1 cellular context compared by ENCODE assay signal in genomic region chr1:236524142-236524891, GRCh38.
A peak's percentile ranks its signal among the peaks of the same experiment; 100 is the strongest.
TF ChIP-seq lines count a peak whose summit lies in the region.

No MANE protein-coding gene starts in this region.

TF ChIP-seq in SK-N-SH, 30 proteins besides CTCF, POLR2A, EP300 and RAD21 (continued from another document):
- TF ChIP-seq USF2 (IDR thresholded peaks at IDR 0.05; ENCODE audit: borderline replicate concordance, low read depth, low read length): peak; percentile 25; the same call in 1 of the 2 replicates
- no peak for TF ChIP-seq NFIC (IDR thresholded peaks at IDR 0.05; ENCODE audit: borderline replicate concordance)
- no peak for TF ChIP-seq IRF3 (IDR thresholded peaks at IDR 0.05; ENCODE audit: low read depth, low read length)
- TF ChIP-seq TEAD4 (IDR thresholded peaks at IDR 0.05; ENCODE audit: borderline replicate concordance, insufficient read depth): no peak
